Comparison of ENCODE assay signal across 1 cellular context in genomic region chr17:7314719-7315569, GRCh38.
TF ChIP-seq lines count a peak whose summit lies in the region.

GPS2 (minus strand) TSS chr17:7315360; CDS start chr17:7315052, 308 bp downstream.

TF ChIP-seq in WTC11, 78 proteins besides CTCF, POLR2A, EP300 and RAD21 (continued from another document):
- TF ChIP-seq TEAD4 (CRISPR knock-in tag; IDR thresholded peaks at IDR 0.05) = peak; percentile 44; the same call in 1 of the 2 replicates
- no peak for TF ChIP-seq STAT6 (CRISPR knock-in tag; conservative IDR thresholded peaks at IDR 0.05; ENCODE audit: low read depth)
- TF ChIP-seq ZNF317 (CRISPR knock-in tag; IDR thresholded peaks at IDR 0.05; ENCODE audit: borderline replicate concordance, low read depth) = no peak
- no peak for TF ChIP-seq ATF2 (CRISPR knock-in tag; IDR thresholded peaks at IDR 0.05; ENCODE audit: borderline replicate concordance, low read depth)
- TF ChIP-seq ATF6 (CRISPR knock-in tag; IDR thresholded peaks at IDR 0.05) = no peak
- peak; percentile 74; the same call in 1 of the 2 replicates for TF ChIP-seq ZNF416 (CRISPR knock-in tag; IDR thresholded peaks at IDR 0.05)
- TF ChIP-seq GTF2I (CRISPR knock-in tag; conservative IDR thresholded peaks at IDR 0.05) = no peak
- 0 out of 2 replicates have a peak, but pooled peaks have one; percentile 81 for TF ChIP-seq ARID4B (CRISPR knock-in tag; IDR thresholded peaks at IDR 0.05; ENCODE audit: borderline replicate concordance)
- peak; percentile 86 for TF ChIP-seq USF2 (CRISPR knock-in tag; IDR thresholded peaks at IDR 0.05)
- TF ChIP-seq SP1 (CRISPR knock-in tag; conservative IDR thresholded peaks at IDR 0.05) = peak; percentile 92
- TF ChIP-seq GRHL2 (CRISPR knock-in tag; IDR thresholded peaks at IDR 0.05; ENCODE audit: insufficient replicate concordance, severe bottlenecking) = no peak
- TF ChIP-seq NR2C2 (CRISPR knock-in tag; IDR thresholded peaks at IDR 0.05) = peak; percentile 99
- no peak for TF ChIP-seq FOXJ3 (CRISPR knock-in tag; IDR thresholded peaks at IDR 0.05; ENCODE audit: borderline replicate concordance)
- TF ChIP-seq ZBTB21 (CRISPR knock-in tag; IDR thresholded peaks at IDR 0.05; ENCODE audit: borderline replicate concordance) = peak; percentile 78; the same call in 1 of the 2 replicates
- TF ChIP-seq IRF2 (CRISPR knock-in tag; IDR thresholded peaks at IDR 0.05; ENCODE audit: borderline replicate concordance, low read depth) = no peak
- TF ChIP-seq ELF4 (CRISPR knock-in tag; IDR thresholded peaks at IDR 0.05; ENCODE audit: low read depth) = no peak
- peak; percentile 57 for TF ChIP-seq CREB1 (CRISPR knock-in tag; IDR thresholded peaks at IDR 0.05)
- TF ChIP-seq KAT7 (CRISPR knock-in tag; IDR thresholded peaks at IDR 0.05; ENCODE audit: borderline replicate concordance) = 0 out of 2 replicates have a peak, but pooled peaks have one; percentile 62
- peak; percentile 88 for TF ChIP-seq SMAD3 (CRISPR knock-in tag; IDR thresholded peaks at IDR 0.05; ENCODE audit: borderline replicate concordance)
- TF ChIP-seq MAX (CRISPR knock-in tag; IDR thresholded peaks at IDR 0.05) = peak; percentile 45; the same call in 1 of the 2 replicates
- no peak for TF ChIP-seq MLX (CRISPR knock-in tag; IDR thresholded peaks at IDR 0.05)
- peak; percentile 98 for TF ChIP-seq CREM (CRISPR knock-in tag; IDR thresholded peaks at IDR 0.05)
- TF ChIP-seq AFF4 (CRISPR knock-in tag; IDR thresholded peaks at IDR 0.05; ENCODE audit: borderline replicate concordance) = no peak
- no peak for TF ChIP-seq JAZF1 (CRISPR knock-in tag; IDR thresholded peaks at IDR 0.05)
- no peak; the same call in 1 of the 2 replicates for TF ChIP-seq ZNF671 (CRISPR knock-in tag; IDR thresholded peaks at IDR 0.05)
- TF ChIP-seq RORB (CRISPR knock-in tag; IDR thresholded peaks at IDR 0.05) = no peak
- TF ChIP-seq MYBL2 (CRISPR knock-in tag; IDR thresholded peaks at IDR 0.05) = peak; percentile 86
- TF ChIP-seq ZNF232 (CRISPR knock-in tag; IDR thresholded peaks at IDR 0.05) = peak; percentile 76; the same call in 1 of the 2 replicates
- TF ChIP-seq ZNF263 (CRISPR knock-in tag; IDR thresholded peaks at IDR 0.05; ENCODE audit: low read depth) = no peak
- TF ChIP-seq HMGA2 (CRISPR knock-in tag; IDR thresholded peaks at IDR 0.05) = no peak
- 0 out of 2 replicates have a peak, but pooled peaks have one; percentile 72 for TF ChIP-seq TP53 (CRISPR knock-in tag; IDR thresholded peaks at IDR 0.05)
TF ChIP-seq in WTC11: peak in this region for 30.
